In the genomic region with DNA sequence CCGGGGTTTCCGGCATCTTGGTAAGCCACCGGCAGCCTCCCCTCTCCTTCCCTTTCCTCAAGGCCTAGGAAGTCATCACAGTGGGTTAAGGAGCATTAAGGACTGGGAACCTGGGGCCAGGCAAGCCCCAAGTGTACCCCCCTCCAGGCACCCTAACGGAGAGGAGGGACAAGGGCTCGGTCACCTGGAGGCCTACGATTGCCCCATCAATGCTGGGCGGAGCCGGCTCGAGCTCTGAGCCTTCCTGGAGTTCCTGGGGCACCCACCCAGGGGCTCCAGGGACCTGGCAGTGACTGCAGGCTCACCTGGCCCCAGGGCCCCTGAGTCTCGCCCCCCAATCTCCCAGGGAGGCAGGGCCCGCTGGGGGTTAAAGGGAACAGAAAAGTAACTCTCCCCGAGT, we compare ENCODE assay signal across 2 cellular contexts.
TF ChIP-seq lines count a peak whose summit lies in the region.

No MANE protein-coding gene starts in this region.

TF ChIP-seq in HCT116, 20 proteins besides CTCF, POLR2A, EP300 and RAD21:
- TF ChIP-seq, protein P1, sequence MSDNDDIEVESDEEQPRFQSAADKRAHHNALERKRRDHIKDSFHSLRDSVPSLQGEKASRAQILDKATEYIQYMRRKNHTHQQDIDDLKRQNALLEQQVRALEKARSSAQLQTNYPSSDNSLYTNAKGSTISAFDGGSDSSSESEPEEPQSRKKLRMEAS (IDR thresholded peaks at IDR 0.05) = no peak
- TF ChIP-seq SIN3A (IDR thresholded peaks at IDR 0.05; ENCODE audit: low read depth) = no peak
- TF ChIP-seq, protein P2, sequence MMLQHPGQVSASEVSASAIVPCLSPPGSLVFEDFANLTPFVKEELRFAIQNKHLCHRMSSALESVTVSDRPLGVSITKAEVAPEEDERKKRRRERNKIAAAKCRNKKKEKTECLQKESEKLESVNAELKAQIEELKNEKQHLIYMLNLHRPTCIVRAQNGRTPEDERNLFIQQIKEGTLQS (IDR thresholded peaks at IDR 0.05) = no peak
- TF ChIP-seq CEBPB (IDR thresholded peaks at IDR 0.05; ENCODE audit: low read depth) = no peak
- TF ChIP-seq SRF (IDR thresholded peaks at IDR 0.05; ENCODE audit: low read depth) = no peak
- TF ChIP-seq, protein P3, sequence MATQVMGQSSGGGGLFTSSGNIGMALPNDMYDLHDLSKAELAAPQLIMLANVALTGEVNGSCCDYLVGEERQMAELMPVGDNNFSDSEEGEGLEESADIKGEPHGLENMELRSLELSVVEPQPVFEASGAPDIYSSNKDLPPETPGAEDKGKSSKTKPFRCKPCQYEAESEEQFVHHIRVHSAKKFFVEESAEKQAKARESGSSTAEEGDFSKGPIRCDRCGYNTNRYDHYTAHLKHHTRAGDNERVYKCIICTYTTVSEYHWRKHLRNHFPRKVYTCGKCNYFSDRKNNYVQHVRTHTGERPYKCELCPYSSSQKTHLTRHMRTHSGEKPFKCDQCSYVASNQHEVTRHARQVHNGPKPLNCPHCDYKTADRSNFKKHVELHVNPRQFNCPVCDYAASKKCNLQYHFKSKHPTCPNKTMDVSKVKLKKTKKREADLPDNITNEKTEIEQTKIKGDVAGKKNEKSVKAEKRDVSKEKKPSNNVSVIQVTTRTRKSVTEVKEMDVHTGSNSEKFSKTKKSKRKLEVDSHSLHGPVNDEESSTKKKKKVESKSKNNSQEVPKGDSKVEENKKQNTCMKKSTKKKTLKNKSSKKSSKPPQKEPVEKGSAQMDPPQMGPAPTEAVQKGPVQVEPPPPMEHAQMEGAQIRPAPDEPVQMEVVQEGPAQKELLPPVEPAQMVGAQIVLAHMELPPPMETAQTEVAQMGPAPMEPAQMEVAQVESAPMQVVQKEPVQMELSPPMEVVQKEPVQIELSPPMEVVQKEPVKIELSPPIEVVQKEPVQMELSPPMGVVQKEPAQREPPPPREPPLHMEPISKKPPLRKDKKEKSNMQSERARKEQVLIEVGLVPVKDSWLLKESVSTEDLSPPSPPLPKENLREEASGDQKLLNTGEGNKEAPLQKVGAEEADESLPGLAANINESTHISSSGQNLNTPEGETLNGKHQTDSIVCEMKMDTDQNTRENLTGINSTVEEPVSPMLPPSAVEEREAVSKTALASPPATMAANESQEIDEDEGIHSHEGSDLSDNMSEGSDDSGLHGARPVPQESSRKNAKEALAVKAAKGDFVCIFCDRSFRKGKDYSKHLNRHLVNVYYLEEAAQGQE (IDR thresholded peaks at IDR 0.05; ENCODE audit: low read depth) = no peak
- TF ChIP-seq SP1 (IDR thresholded peaks at IDR 0.05; ENCODE audit: low read depth) = no peak
- TF ChIP-seq YY1 (IDR thresholded peaks at IDR 0.05; ENCODE audit: extremely low read depth, insufficient replicate concordance, low read depth, low read length) = no peak
- TF ChIP-seq EZH2 (IDR thresholded peaks at IDR 0.05) = no peak
- TF ChIP-seq, protein P4, sequence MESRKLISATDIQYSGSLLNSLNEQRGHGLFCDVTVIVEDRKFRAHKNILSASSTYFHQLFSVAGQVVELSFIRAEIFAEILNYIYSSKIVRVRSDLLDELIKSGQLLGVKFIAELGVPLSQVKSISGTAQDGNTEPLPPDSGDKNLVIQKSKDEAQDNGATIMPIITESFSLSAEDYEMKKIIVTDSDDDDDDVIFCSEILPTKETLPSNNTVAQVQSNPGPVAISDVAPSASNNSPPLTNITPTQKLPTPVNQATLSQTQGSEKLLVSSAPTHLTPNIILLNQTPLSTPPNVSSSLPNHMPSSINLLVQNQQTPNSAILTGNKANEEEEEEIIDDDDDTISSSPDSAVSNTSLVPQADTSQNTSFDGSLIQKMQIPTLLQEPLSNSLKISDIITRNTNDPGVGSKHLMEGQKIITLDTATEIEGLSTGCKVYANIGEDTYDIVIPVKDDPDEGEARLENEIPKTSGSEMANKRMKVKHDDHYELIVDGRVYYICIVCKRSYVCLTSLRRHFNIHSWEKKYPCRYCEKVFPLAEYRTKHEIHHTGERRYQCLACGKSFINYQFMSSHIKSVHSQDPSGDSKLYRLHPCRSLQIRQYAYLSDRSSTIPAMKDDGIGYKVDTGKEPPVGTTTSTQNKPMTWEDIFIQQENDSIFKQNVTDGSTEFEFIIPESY (IDR thresholded peaks at IDR 0.05; ENCODE audit: extremely low read depth, insufficient replicate concordance, low read length) = no peak
- TF ChIP-seq ZFX (IDR thresholded peaks at IDR 0.05) = no peak
- no peak for TF ChIP-seq POLR2AphosphoS5 (IDR thresholded peaks at IDR 0.05; ENCODE audit: low read depth, low read length)
- TF ChIP-seq EGR1 (IDR thresholded peaks at IDR 0.05; ENCODE audit: low read depth) = no peak
- TF ChIP-seq EZH2phosphoT487 (IDR thresholded peaks at IDR 0.05; ENCODE audit: borderline replicate concordance) = no peak
- TF ChIP-seq ZNF274 (IDR thresholded peaks at IDR 0.05; ENCODE audit: low read depth, low read length) = no peak
- no peak for TF ChIP-seq ELF1 (IDR thresholded peaks at IDR 0.05; ENCODE audit: borderline replicate concordance, low read depth)

TF ChIP-seq in WTC11, 78 proteins besides CTCF, POLR2A, EP300 and RAD21 (continued from another document):
- TF ChIP-seq, protein P5, sequence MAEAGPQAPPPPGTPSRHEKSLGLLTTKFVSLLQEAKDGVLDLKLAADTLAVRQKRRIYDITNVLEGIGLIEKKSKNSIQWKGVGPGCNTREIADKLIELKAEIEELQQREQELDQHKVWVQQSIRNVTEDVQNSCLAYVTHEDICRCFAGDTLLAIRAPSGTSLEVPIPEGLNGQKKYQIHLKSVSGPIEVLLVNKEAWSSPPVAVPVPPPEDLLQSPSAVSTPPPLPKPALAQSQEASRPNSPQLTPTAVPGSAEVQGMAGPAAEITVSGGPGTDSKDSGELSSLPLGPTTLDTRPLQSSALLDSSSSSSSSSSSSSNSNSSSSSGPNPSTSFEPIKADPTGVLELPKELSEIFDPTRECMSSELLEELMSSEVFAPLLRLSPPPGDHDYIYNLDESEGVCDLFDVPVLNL (CRISPR knock-in tag; IDR thresholded peaks at IDR 0.05; ENCODE audit: borderline replicate concordance, low read depth) = no peak
- TF ChIP-seq TEAD1 (CRISPR knock-in tag; IDR thresholded peaks at IDR 0.05) (no peak), FOXK1 (CRISPR knock-in tag; IDR thresholded peaks at IDR 0.05) (no peak), RORB (CRISPR knock-in tag; IDR thresholded peaks at IDR 0.05) (no peak), ZNF423 (CRISPR knock-in tag; IDR thresholded peaks at IDR 0.05) (no peak), GRHL2 (CRISPR knock-in tag; IDR thresholded peaks at IDR 0.05; ENCODE audit: insufficient replicate concordance, severe bottlenecking) (no peak), NR1H2 (CRISPR knock-in tag; IDR thresholded peaks at IDR 0.05) (no peak), GABPB1 (CRISPR knock-in tag; IDR thresholded peaks at IDR 0.05) (no peak), ZBTB21 (CRISPR knock-in tag; IDR thresholded peaks at IDR 0.05; ENCODE audit: borderline replicate concordance) (no peak), MYBL2 (CRISPR knock-in tag; IDR thresholded peaks at IDR 0.05) (no peak), CREB1 (CRISPR knock-in tag; IDR thresholded peaks at IDR 0.05) (no peak)
- TF ChIP-seq, protein P6, sequence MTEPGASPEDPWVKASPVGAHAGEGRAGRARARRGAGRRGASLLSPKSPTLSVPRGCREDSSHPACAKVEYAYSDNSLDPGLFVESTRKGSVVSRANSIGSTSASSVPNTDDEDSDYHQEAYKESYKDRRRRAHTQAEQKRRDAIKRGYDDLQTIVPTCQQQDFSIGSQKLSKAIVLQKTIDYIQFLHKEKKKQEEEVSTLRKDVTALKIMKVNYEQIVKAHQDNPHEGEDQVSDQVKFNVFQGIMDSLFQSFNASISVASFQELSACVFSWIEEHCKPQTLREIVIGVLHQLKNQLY (CRISPR knock-in tag; IDR thresholded peaks at IDR 0.05) = no peak
- TF ChIP-seq, protein P7, sequence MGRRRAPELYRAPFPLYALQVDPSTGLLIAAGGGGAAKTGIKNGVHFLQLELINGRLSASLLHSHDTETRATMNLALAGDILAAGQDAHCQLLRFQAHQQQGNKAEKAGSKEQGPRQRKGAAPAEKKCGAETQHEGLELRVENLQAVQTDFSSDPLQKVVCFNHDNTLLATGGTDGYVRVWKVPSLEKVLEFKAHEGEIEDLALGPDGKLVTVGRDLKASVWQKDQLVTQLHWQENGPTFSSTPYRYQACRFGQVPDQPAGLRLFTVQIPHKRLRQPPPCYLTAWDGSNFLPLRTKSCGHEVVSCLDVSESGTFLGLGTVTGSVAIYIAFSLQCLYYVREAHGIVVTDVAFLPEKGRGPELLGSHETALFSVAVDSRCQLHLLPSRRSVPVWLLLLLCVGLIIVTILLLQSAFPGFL (CRISPR knock-in tag; IDR thresholded peaks at IDR 0.05; ENCODE audit: borderline replicate concordance) = no peak
- TF ChIP-seq, protein P2 (CRISPR knock-in tag; conservative IDR thresholded peaks at IDR 0.05) = no peak
- TF ChIP-seq, protein P8, sequence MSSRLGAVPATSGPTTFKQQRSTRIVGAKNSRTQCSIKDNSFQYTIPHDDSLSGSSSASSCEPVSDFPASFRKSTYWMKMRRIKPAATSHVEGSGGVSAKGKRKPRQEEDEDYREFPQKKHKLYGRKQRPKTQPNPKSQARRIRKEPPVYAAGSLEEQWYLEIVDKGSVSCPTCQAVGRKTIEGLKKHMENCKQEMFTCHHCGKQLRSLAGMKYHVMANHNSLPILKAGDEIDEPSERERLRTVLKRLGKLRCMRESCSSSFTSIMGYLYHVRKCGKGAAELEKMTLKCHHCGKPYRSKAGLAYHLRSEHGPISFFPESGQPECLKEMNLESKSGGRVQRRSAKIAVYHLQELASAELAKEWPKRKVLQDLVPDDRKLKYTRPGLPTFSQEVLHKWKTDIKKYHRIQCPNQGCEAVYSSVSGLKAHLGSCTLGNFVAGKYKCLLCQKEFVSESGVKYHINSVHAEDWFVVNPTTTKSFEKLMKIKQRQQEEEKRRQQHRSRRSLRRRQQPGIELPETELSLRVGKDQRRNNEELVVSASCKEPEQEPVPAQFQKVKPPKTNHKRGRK (CRISPR knock-in tag; IDR thresholded peaks at IDR 0.05; ENCODE audit: borderline replicate concordance) = no peak
- TF ChIP-seq, protein P9, sequence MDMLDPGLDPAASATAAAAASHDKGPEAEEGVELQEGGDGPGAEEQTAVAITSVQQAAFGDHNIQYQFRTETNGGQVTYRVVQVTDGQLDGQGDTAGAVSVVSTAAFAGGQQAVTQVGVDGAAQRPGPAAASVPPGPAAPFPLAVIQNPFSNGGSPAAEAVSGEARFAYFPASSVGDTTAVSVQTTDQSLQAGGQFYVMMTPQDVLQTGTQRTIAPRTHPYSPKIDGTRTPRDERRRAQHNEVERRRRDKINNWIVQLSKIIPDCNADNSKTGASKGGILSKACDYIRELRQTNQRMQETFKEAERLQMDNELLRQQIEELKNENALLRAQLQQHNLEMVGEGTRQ (CRISPR knock-in tag; IDR thresholded peaks at IDR 0.05) = no peak
